ENCODE assay signal across 14 cellular contexts in genomic region chr11:126832387-126832786, GRCh38.
"Had no signal": no experiment of that assay in that cellular context is flagged by ENCODE, and none has a peak within 500 bp of the region (broad histone marks: within the 10 kb centered on the region; RNA-seq: fewer than 3 reads in every experiment).

No MANE protein-coding gene starts in this region.

- H3K27ac ChIP-seq: HL-60 had no signal

- ATAC-seq: T-cell had no signal

- DNase-seq: KBM-7, MV-4-11, NCI-H1048, NCI-H1105, NCI-H1694, NCI-H2107, NCI-H2171 treated with DMSO at 0.1 percent for 48 hours, NCI-H446 treated with DMSO at 0.1 percent for 48 hours, NCI-H526, RPMI8226, SHP77, SW 1271, T-cell had no signal
